Comparison of ENCODE assay signal across 32 cellular contexts in the genomic region with DNA sequence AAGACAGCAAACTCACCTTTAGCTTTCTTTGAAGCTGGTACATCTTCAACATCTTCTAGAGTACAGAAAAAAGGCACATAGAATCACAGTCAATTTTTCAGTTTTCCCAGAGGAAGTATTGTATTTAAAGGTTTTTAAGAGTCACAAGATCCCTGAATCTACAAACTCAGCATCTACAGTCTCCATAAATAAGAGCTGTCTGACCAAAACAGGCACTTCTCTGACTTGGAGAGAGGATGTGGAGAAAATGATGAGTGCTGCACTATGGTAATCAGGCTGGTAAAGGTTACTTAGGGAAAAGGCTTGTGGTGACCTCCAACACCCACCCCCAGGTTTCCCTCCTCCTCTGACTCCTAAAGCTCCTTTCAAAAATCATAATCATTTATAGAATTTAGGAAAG.
"Had no signal": no experiment of that assay in that cellular context is flagged by ENCODE, and none has a peak within 500 bp of the region (broad histone marks: within the 10 kb centered on the region; RNA-seq: fewer than 3 reads in every experiment).

No MANE protein-coding gene starts in this region.

- H3K27ac ChIP-seq: adrenal gland, ascending aorta, body of pancreas, brain microvascular endothelial cell, breast epithelium, cardiac muscle cell had no signal

- ATAC-seq: activated naive CD4-positive, alpha-beta T cell treated with anti-CD3 and anti-CD28 coated beads, Interleukin-2, amount 50 U/mL, for 72 hours; activated naive CD8-positive, alpha-beta T cell treated with anti-CD3 and anti-CD28 coated beads, Interleukin-2, amount 50 U/mL, for 24 hours; activated T-cell treated with anti-CD3 and anti-CD28 coated beads, Interleukin-2, amount 50 U/mL, for 4 hours; activated T-cell treated with anti-CD3 and anti-CD28 coated beads, Interleukin-2, amount 50 U/mL, for 72 hours; activated T-helper 17 cell treated with anti-CD3 and anti-CD28 coated beads, Interleukin-2, amount 50 U/mL, for 72 hours; body of pancreas had no signal

- DNase-seq: activated effector memory CD4-positive, alpha-beta T cell treated with anti-CD3 and anti-CD28 coated beads, Interleukin-2, amount 50 U/mL, for 16 hours; activated effector memory CD4-positive, alpha-beta T cell treated with Interleukin-2 at 50 U/mL for 16 hours; activated gamma-delta T cell; activated gamma-delta T cell treated with Interleukin-2 at 50 U/mL for 16 hours; activated naive CD4-positive, alpha-beta T cell; activated naive CD4-positive, alpha-beta T cell treated with anti-CD3 and anti-CD28 coated beads for 36 hours; activated naive CD4-positive, alpha-beta T cell treated with anti-CD3 and anti-CD28 coated beads, Interleukin-2, amount 10 ng/mL, durations not matched to agents 7 days and 5 days; activated naive CD4-positive, alpha-beta T cell treated with anti-CD3 and anti-CD28 coated beads, Interleukin-2, amount 50 U/mL, for 16 hours; activated naive CD4-positive, alpha-beta T cell treated with Interleukin-2 at 50 U/mL for 16 hours; activated naive CD8-positive, alpha-beta T cell treated with anti-CD3 and anti-CD28 coated beads for 36 hours; activated naive CD8-positive, alpha-beta T cell treated with anti-CD3 and anti-CD28 coated beads, Interleukin-2, amount 10 ng/mL, durations not matched to agents 7 days and 5 days; activated naive CD8-positive, alpha-beta T cell treated with anti-CD3 and anti-CD28 coated beads, Interleukin-2, amount 50 U/mL, for 24 hours; activated T-cell treated with anti-CD3 and anti-CD28 coated beads, Interleukin-2, amount 50 U/mL, for 1 hour; activated T-cell treated with anti-CD3 and anti-CD28 coated beads, Interleukin-2, amount 50 U/mL, for 24 hours; activated T-cell treated with anti-CD3 and anti-CD28 coated beads, Interleukin-2, amount 50 U/mL, for 4 hours; activated T-cell treated with anti-CD3 and anti-CD28 coated beads, Interleukin-2, amount 50 U/mL, for 48 hours; activated T-cell treated with anti-CD3 and anti-CD28 coated beads, Interleukin-2, amount 50 U/mL, for 72 hours; adrenal gland; amniotic stem cell; amygdala; anterior cingulate cortex; aorta; body of pancreas; brain microvascular endothelial cell; caudate nucleus; central memory CD4-positive, alpha-beta T cell; cerebellar nuclear complex had no signal

- H3K36me3 ChIP-seq: adrenal gland, ascending aorta, brain microvascular endothelial cell, breast epithelium, cardiac muscle cell had no signal

- H3K9me3 ChIP-seq: adrenal gland, ascending aorta, body of pancreas, breast epithelium had no signal

- H3K4me1 ChIP-seq: adrenal gland, ascending aorta, body of pancreas, breast epithelium had no signal

- H3K27me3 ChIP-seq: adrenal gland, ascending aorta, body of pancreas, brain microvascular endothelial cell, breast epithelium, cardiac muscle cell had no signal

- H3K4me3 ChIP-seq: adrenal gland, ascending aorta, body of pancreas, breast epithelium, cardiac muscle cell had no signal
